ENCODE assay signal across 8 cellular contexts in the genomic region with DNA sequence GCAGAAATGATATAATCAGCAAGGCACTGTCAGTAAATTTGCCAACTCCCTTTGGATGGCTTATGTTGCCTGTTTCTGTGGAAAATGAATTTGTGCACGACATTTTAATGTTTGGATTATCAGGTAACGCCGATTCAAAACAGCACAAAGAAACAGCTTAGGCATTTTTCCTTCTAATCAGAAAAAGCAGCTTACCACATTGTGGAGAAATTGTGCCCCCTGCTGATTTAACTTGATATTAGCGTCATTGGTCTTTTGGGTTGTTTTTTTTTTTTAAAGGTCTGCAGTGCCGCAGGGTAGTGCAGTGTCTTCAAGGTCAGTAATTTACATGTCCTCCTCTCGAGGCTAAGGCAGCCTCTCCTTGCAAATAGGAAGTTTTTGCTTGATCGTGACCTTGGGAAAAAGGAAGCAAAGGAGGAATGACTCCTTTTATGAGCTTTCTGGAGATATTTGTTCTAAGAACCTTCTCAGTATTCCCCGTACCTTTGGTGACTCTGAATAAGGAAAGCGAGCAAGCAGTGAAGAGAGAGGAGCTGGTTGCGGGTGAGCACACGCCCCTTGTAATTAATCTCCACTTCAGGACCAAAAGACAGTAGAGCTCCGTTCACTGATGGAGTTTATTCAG.
DNase-seq lines count a peak whose midpoint lies in the region; ATAC-seq and TF ChIP-seq lines count a peak whose summit lies in the region.

No MANE protein-coding gene starts in this region.

- no peak for TF ChIP-seq POLR2A in heart left ventricle (IDR thresholded peaks at IDR 0.05)

- H3K27ac ChIP-seq in A673 (ENCODE audit: low read depth, low read length, poor library complexity, severe bottlenecking) (no peak overlapping the region), heart left ventricle (no peak overlapping the region)

- 34 to 43% (median 41%) methylated on average over 12 of the region's 12 CpGs for WGBS in heart left ventricle, 4 donors

- CTCF ChIA-PET in A673 (lab: Charles Lee), result interaction anchor here (0.6 to 1.5 kb wide), 9 partner anchors 8 to 331 kb away, joined by 3 to 12 read pairs (median 5); a partner anchor contains a TSS
- CTCF ChIA-PET in activated CD8-positive, alpha-beta T cell treated with anti-CD3 and anti-CD28 coated beads, Interleukin-2, amount 10 ng/mL, durations not matched to agents 7 days and 5 days (lab: Charles Lee), result interaction anchor here (0.8 to 4.9 kb wide), 16 partner anchors 19 to 346 kb away, joined by 3 to 37 read pairs (median 4); a partner anchor contains a TSS

- peaks cover 14% of the 10 kb centered on the region for H3K27me3 Mint-ChIP-seq in activated CD8-positive, alpha-beta T cell treated with anti-CD3 and anti-CD28 coated beads, Interleukin-2, amount 10 ng/mL, durations not matched to agents 7 days and 5 days (ENCODE audit: low read depth)

- H3K4me3 ChIP-seq in A673 (ENCODE audit: low read depth, low read length, poor library complexity, severe bottlenecking), result peak overlapping the region; percentile 14
- H3K4me3 ChIP-seq in GM06990 (replicated peaks; ENCODE audit: low read depth, low read length), result no peak overlapping the region
- H3K4me3 ChIP-seq in heart left ventricle, result no peak overlapping the region

- POLR2A ChIA-PET in A673 (lab: Charles Lee; ENCODE audit: low non-redundant PET), result no interaction called here
- POLR2A ChIA-PET in activated CD8-positive, alpha-beta T cell treated with anti-CD3 and anti-CD28 coated beads, Interleukin-2, amount 10 ng/mL, durations not matched to agents 7 days and 5 days (lab: Charles Lee), result no interaction called here

- intact Hi-C loops in A673 (cut with micrococcal nuclease; ENCODE audit: unreplicated experiment), result loop anchor here (1.0 to 10.0 kb wide), 3 partner anchors 90 to 1003 kb away; a partner anchor contains a TSS
- intact Hi-C loops in heart left ventricle (cut with DNase I), result loop anchor here in 9 of 10 donors (2.0 to 10.0 kb wide), 4 partner anchors 83 to 93 kb away; no protein-coding TSS in a partner anchor
- intact Hi-C loops in posterior vena cava (cut with DNase I), result no loop called here

- DNase-seq in A673 (ENCODE audit: low spot score), result peak; percentile 88
- no peak for DNase-seq in GM06990 (ENCODE audit: extremely low read depth, insufficient read length)
- DNase-seq in HPDE6-E6E7 (ENCODE audit: extremely low spot score), result peak; percentile 50
- DNase-seq in NCI-H510A (lab: John Stamatoyannopoulos, UW), result peak; percentile 4
- peak; percentile 64 for DNase-seq in activated CD8-positive, alpha-beta T cell treated with anti-CD3 and anti-CD28 coated beads, Interleukin-2, amount 10 ng/mL, durations not matched to agents 7 days and 5 days
- no peak for DNase-seq in heart left ventricle
- peak; percentile 78 for DNase-seq in renal cortical epithelial cell (ENCODE audit: low read depth)
- no peak for DNase-seq in posterior vena cava (ENCODE audit: low spot score)

- H3K27ac Mint-ChIP-seq in activated CD8-positive, alpha-beta T cell treated with anti-CD3 and anti-CD28 coated beads, Interleukin-2, amount 10 ng/mL, durations not matched to agents 7 days and 5 days, result no peak overlapping the region

- H3K4me3 Mint-ChIP-seq in activated CD8-positive, alpha-beta T cell treated with anti-CD3 and anti-CD28 coated beads, Interleukin-2, amount 10 ng/mL, durations not matched to agents 7 days and 5 days, result no peak overlapping the region

- TF ChIP-seq CTCF in A673 (conservative IDR thresholded peaks at IDR 0.05; ENCODE audit: low read depth, low read length) (peak; percentile 73), GM06990 (IDR thresholded peaks at IDR 0.05; ENCODE audit: insufficient read depth, low read length, poor library complexity, severe bottlenecking) (peak; percentile 66), heart left ventricle (IDR thresholded peaks at IDR 0.05) (peak; percentile 31 to 63 (median 46))

- no peaks in the 10 kb centered on the region for H3K36me3 Mint-ChIP-seq in activated CD8-positive, alpha-beta T cell treated with anti-CD3 and anti-CD28 coated beads, Interleukin-2, amount 10 ng/mL, durations not matched to agents 7 days and 5 days (ENCODE audit: low read depth)

- H3K36me3 ChIP-seq in A673 (ENCODE audit: insufficient read depth, low read length, poor library complexity, severe bottlenecking) (no peaks in the 10 kb centered on the region), GM06990 (ENCODE audit: control insufficient read depth, insufficient read depth, low read length) (no peaks in the 10 kb centered on the region), heart left ventricle (no peaks in the 10 kb centered on the region)

- BruUV-seq in A673 (replicated peaks; lab: Mats Ljungman, UMichigan), result no TSS peak

- H3K9me3 ChIP-seq in A673 (ENCODE audit: low read depth, low read length, poor library complexity, severe bottlenecking) (no peaks in the 10 kb centered on the region), heart left ventricle (no peaks in the 10 kb centered on the region)

- no peak for ATAC-seq in activated CD8-positive, alpha-beta T cell treated with anti-CD3 and anti-CD28 coated beads, Interleukin-2, amount 10 ng/mL, durations not matched to agents 7 days and 5 days
- peak in 1 of 4 donors; percentile 41 for ATAC-seq in heart left ventricle

- H3K4me1 Mint-ChIP-seq in activated CD8-positive, alpha-beta T cell treated with anti-CD3 and anti-CD28 coated beads, Interleukin-2, amount 10 ng/mL, durations not matched to agents 7 days and 5 days (ENCODE audit: low read depth), result peaks cover 11% of the 10 kb centered on the region

- H3K9me3 Mint-ChIP-seq in activated CD8-positive, alpha-beta T cell treated with anti-CD3 and anti-CD28 coated beads, Interleukin-2, amount 10 ng/mL, durations not matched to agents 7 days and 5 days (ENCODE audit: insufficient read depth), result no peaks in the 10 kb centered on the region

- H3K27me3 ChIP-seq in A673 (replicated peaks; ENCODE audit: insufficient read depth, low read depth, low read length, poor library complexity) (no peaks in the 10 kb centered on the region), GM06990 (replicated peaks; ENCODE audit: control insufficient read depth, insufficient read depth, low read length) (no peaks in the 10 kb centered on the region), heart left ventricle (peaks cover 0 to 4% (median 0%) of the 10 kb centered on the region in 9 donors)

- H3K4me1 ChIP-seq in A673 (ENCODE audit: insufficient read depth, low read length, poor library complexity, severe bottlenecking) (no peaks in the 10 kb centered on the region), heart left ventricle (peaks cover 0 to 15% (median 0%) of the 10 kb centered on the region in 12 donors)

Comparison
In these comparisons a context has a peak if more than half of its experiments do, and no peak if none do; other contexts are left out.
1. DNase-seq: peak in A673 (single experiment), HPDE6-E6E7 (single experiment), NCI-H510A (single experiment), activated CD8-positive, alpha-beta T cell treated with anti-CD3 and anti-CD28 coated beads, Interleukin-2, amount 10 ng/mL, durations not matched to agents 7 days and 5 days (single experiment) and renal cortical epithelial cell (single experiment); none in GM06990 (single experiment), heart left ventricle (0 of 5) and posterior vena cava (single experiment).
2. intact Hi-C loops: an anchor here in A673 (1.0 to 10.0 kb wide) and heart left ventricle (2.0 to 10.0 kb wide); none called in posterior vena cava.
3. Peak in every context shown above with its lines, with median percentiles within 50 percentile points of each other: CTCF ChIP-seq.